In the genomic region with DNA sequence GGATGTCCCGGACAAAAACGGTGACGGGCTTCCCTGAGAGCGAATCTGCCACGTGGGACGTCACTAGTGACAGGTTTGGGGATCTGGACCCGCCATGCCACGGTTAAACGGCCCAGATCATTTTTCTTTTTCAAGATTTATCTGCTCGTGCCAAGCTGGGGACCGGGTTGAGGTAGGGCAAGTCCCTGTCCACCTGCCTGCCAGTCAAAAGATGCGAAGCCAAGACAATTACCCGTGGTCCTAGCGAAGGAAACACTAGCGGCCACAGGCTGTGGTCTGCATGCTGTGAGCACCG, we compare ENCODE assay signal across 7 cellular contexts. TPM values are rescaled to one million over a fixed set of nuclear protein-coding genes. Genes with fewer than 3 reads are reported as not detected.
DNase-seq lines count a peak whose midpoint lies in the region; ATAC-seq and TF ChIP-seq lines count a peak whose summit lies in the region.

No MANE protein-coding gene starts in this region.

- H2AFZ ChIP-seq in GM23338 = peak overlapping the region; percentile 96

- peaks cover 15% of the 10 kb centered on the region for H3K4me1 ChIP-seq in GM23338 (ENCODE audit: insufficient read depth)

- no peaks in the 10 kb centered on the region for H3K36me3 ChIP-seq in GM23338 (ENCODE audit: insufficient read depth)

- no peaks in the 10 kb centered on the region; the same call in 1 of the 2 replicates for H4K20me1 ChIP-seq in GM23338 (replicated peaks; ENCODE audit: insufficient read depth)

- peaks cover 23% of the 10 kb centered on the region for H3K4me1 Mint-ChIP-seq in GM23338
- peaks cover 78% of the 10 kb centered on the region for H3K4me1 Mint-ChIP-seq in activated CD4-positive, alpha-beta memory T cell treated with anti-CD3 and anti-CD28 coated beads, Interleukin-2, amount 10 ng/mL, durations not matched to agents 7 days and 5 days
- peaks cover 51 to 73% of the 10 kb centered on the region in 2 donors for H3K4me1 Mint-ChIP-seq in stimulated activated naive B cell treated with anti-CD40 and anti-IgM and Interleukin-4, amounts not matched to agents 10 μg/mL and 1 μg/mL and 100 μg/mL, for 72 hours

- CTCF ChIA-PET in activated CD4-positive, alpha-beta memory T cell treated with anti-CD3 and anti-CD28 coated beads, Interleukin-2, amount 10 ng/mL, durations not matched to agents 7 days and 5 days (lab: Charles Lee) = interaction anchor here (0.9 to 2.6 kb wide), 9 partner anchors 23 to 142 kb away, joined by 3 to 20 read pairs (median 6); a partner anchor contains a TSS

- ATAC-seq in GM23338 (no peak), HG02870 (IDR thresholded peaks at IDR 0.05; ENCODE audit: unreplicated experiment) (no peak)
- ATAC-seq in stimulated activated naive B cell treated with anti-CD40 and anti-IgM and Interleukin-4, amounts not matched to agents 10 μg/mL and 1 μg/mL and 100 μg/mL, for 72 hours (replicated peaks) = peak; percentile 27 to 41

- H3K4me3 ChIP-seq in GM23338 (peak overlapping the region; percentile 68), iPS-11a (ENCODE audit: low read depth, low read length) (peak overlapping the region; percentile 35)

- no peak overlapping the region for H3K27ac Mint-ChIP-seq in GM23338
- peak overlapping the region; percentile 81 for H3K27ac Mint-ChIP-seq in activated CD4-positive, alpha-beta memory T cell treated with anti-CD3 and anti-CD28 coated beads, Interleukin-2, amount 10 ng/mL, durations not matched to agents 7 days and 5 days
- H3K27ac Mint-ChIP-seq in stimulated activated naive B cell treated with anti-CD40 and anti-IgM and Interleukin-4, amounts not matched to agents 10 μg/mL and 1 μg/mL and 100 μg/mL, for 72 hours = peak overlapping the region; percentile 98

- H3K79me2 ChIP-seq in GM23338 (replicated peaks; ENCODE audit: insufficient read depth) = no peaks in the 10 kb centered on the region

- no peak for TF ChIP-seq CTCF in GM23338 (conservative IDR thresholded peaks at IDR 0.05; ENCODE audit: low read depth in 2 of 2)

- H3F3A ChIP-seq in GM23338 (replicated peaks; ENCODE audit: low read depth) = 0 out of 2 replicates have a peak, but pooled peaks cover 10% of the 10 kb centered on the region

- POLR2A ChIA-PET in activated CD4-positive, alpha-beta memory T cell treated with anti-CD3 and anti-CD28 coated beads, Interleukin-2, amount 10 ng/mL, durations not matched to agents 7 days and 5 days (lab: Charles Lee) = interaction anchor here (1.0 to 1.7 kb wide), 6 partner anchors 10 to 294 kb away, joined by 3 to 7 read pairs (median 3); no protein-coding TSS in a partner anchor

- H3K9me2 ChIP-seq in GM23338 (ENCODE audit: insufficient read depth) = no peaks in the 10 kb centered on the region

- H3K27me3 ChIP-seq in GM23338 (ENCODE audit: insufficient read depth) = peaks cover 73% of the 10 kb centered on the region

- H3K9me3 Mint-ChIP-seq in GM23338 = no peaks in the 10 kb centered on the region
- H3K9me3 Mint-ChIP-seq in activated CD4-positive, alpha-beta memory T cell treated with anti-CD3 and anti-CD28 coated beads, Interleukin-2, amount 10 ng/mL, durations not matched to agents 7 days and 5 days = no peaks in the 10 kb centered on the region
- H3K9me3 Mint-ChIP-seq in stimulated activated naive B cell treated with anti-CD40 and anti-IgM and Interleukin-4, amounts not matched to agents 10 μg/mL and 1 μg/mL and 100 μg/mL, for 72 hours = no peaks in the 10 kb centered on the region

- peak overlapping the region; percentile 72 for H3K4me3 Mint-ChIP-seq in GM23338
- peak overlapping the region; percentile 74 for H3K4me3 Mint-ChIP-seq in activated CD4-positive, alpha-beta memory T cell treated with anti-CD3 and anti-CD28 coated beads, Interleukin-2, amount 10 ng/mL, durations not matched to agents 7 days and 5 days
- H3K4me3 Mint-ChIP-seq in stimulated activated naive B cell treated with anti-CD40 and anti-IgM and Interleukin-4, amounts not matched to agents 10 μg/mL and 1 μg/mL and 100 μg/mL, for 72 hours = peak overlapping the region; percentile 88 to 91

- H3K36me3 Mint-ChIP-seq in GM23338 (ENCODE audit: low read depth) = no peaks in the 10 kb centered on the region; the same call in 2 of the 3 replicates
- H3K36me3 Mint-ChIP-seq in activated CD4-positive, alpha-beta memory T cell treated with anti-CD3 and anti-CD28 coated beads, Interleukin-2, amount 10 ng/mL, durations not matched to agents 7 days and 5 days (ENCODE audit: low read depth) = peaks cover 16% of the 10 kb centered on the region
- peaks cover 24 to 30% of the 10 kb centered on the region in 2 donors for H3K36me3 Mint-ChIP-seq in stimulated activated naive B cell treated with anti-CD40 and anti-IgM and Interleukin-4, amounts not matched to agents 10 μg/mL and 1 μg/mL and 100 μg/mL, for 72 hours

- H3K27ac ChIP-seq in GM23338 (ENCODE audit: low read depth) = no peak overlapping the region

- DNase-seq in GM23338 (ENCODE audit: low spot score) (no peak), DMS79 treated with DMSO at 0.1 percent for 48 hours (lab: John Stamatoyannopoulos, UW) (no peak), NCI-H1436 treated with DMSO at 0.1 percent for 48 hours (lab: John Stamatoyannopoulos, UW) (no peak)
- no peak for DNase-seq in activated CD4-positive, alpha-beta memory T cell treated with anti-CD3 and anti-CD28 coated beads, Interleukin-2, amount 10 ng/mL, durations not matched to agents 7 days and 5 days
- DNase-seq in stimulated activated naive B cell treated with anti-CD40 and anti-IgM and Interleukin-4, amounts not matched to agents 10 μg/mL and 1 μg/mL and 100 μg/mL, for 72 hours = no peak

- H3K4me2 ChIP-seq in GM23338 = peak overlapping the region; percentile 89

- H3K27me3 Mint-ChIP-seq in GM23338 (ENCODE audit: insufficient read depth, low read depth, poor library complexity) = peaks cover 42% of the 10 kb centered on the region
- H3K27me3 Mint-ChIP-seq in activated CD4-positive, alpha-beta memory T cell treated with anti-CD3 and anti-CD28 coated beads, Interleukin-2, amount 10 ng/mL, durations not matched to agents 7 days and 5 days = peaks cover 2% of the 10 kb centered on the region
- peaks cover 11 to 15% of the 10 kb centered on the region in 2 donors for H3K27me3 Mint-ChIP-seq in stimulated activated naive B cell treated with anti-CD40 and anti-IgM and Interleukin-4, amounts not matched to agents 10 μg/mL and 1 μg/mL and 100 μg/mL, for 72 hours

TF ChIP-seq in GM23338, 12 proteins besides CTCF, POLR2A, EP300 and RAD21:
- TF ChIP-seq ZNF114 (CRISPR knock-in tag; IDR thresholded peaks at IDR 0.05) (no peak), EZH2 (IDR thresholded peaks at IDR 0.05; ENCODE audit: low read depth, unreplicated experiment) (peak; percentile 23)

RNA-seq across cellular contexts. Expression of a gene that starts 0.9 kb away (rescaled TPM):
- total RNA-seq in GM23338 (2014; rRNA removed; shearing (Covaris generic)) = 3.6 and 6.8 TPM in 2 replicates
- polyA plus RNA-seq in GM23338 (2016; fragmentation: Nextera tagmentation; extraction: Ambion mirVana) = 7.8 and 8.6 TPM in 2 replicates
- 10 to 100 TPM; 56.5 to 56.7 TPM for total RNA-seq in activated CD4-positive, alpha-beta memory T cell treated with anti-CD3 and anti-CD28 coated beads, Interleukin-2, amount 10 ng/mL, durations not matched to agents 7 days and 5 days

Comparison
In these comparisons a context has a peak if more than half of its experiments do, and no peak if none do; other contexts are left out.
1. ATAC-seq: peak in stimulated activated naive B cell treated with anti-CD40 and anti-IgM and Interleukin-4, amounts not matched to agents 10 μg/mL and 1 μg/mL and 100 μg/mL, for 72 hours (2 of 2); none in GM23338 (single experiment) and HG02870 (single experiment).
2. Peak in every context shown above with its lines, with median percentiles within 50 percentile points of each other: H3K4me3 Mint-ChIP-seq.